20 cellular contexts compared by ENCODE assay signal in the genomic region with DNA sequence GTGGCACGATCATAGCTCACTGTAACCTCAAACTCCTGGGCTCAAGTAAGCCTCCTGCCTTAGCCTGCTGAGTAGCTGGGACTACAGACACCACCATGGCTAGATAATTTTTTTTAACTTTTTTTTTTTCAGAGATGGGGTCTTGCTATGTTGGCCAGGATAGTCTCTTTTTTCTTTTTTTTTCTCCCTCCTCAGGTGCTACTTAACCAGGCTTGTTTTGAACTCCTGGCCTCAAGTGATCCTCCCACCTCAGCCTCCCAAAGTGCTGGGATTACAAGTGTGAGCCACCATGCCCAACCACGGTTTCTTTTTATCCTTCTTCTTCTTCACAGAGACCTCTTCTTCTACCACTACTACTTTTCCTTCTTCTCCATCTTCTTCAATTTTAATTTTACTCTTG. TPM values are rescaled to one million over a fixed set of nuclear protein-coding genes. Genes with fewer than 3 reads are reported as not detected.
DNase-seq lines count a peak whose midpoint lies in the region; ATAC-seq, FAIRE-seq and TF ChIP-seq lines count a peak whose summit lies in the region.
"Had no signal": no experiment of that assay in that cellular context is flagged by ENCODE, and none has a peak within 500 bp of the region (broad histone marks: within the 10 kb centered on the region; RNA-seq: fewer than 3 reads in every experiment).

No MANE protein-coding gene starts in this region.

- CTCF ChIA-PET in Caco-2 (lab: Charles Lee), result no interaction called here

- no CpG with 5 or more reads among the region's 2 CpGs for WGBS in trophoblast cell (ENCODE audit: extremely low coverage, insufficient coverage, insufficient read length)

- no peak overlapping the region for H3K4me3 ChIP-seq in Caco-2 (ENCODE audit: low read depth, low read length)
- H3K4me3 ChIP-seq in astrocyte (ENCODE audit: insufficient read depth, low read depth, low read length), result no peak overlapping the region
- H3K4me3 ChIP-seq in trophoblast cell (ENCODE audit: low read depth, low read length), result no peak overlapping the region
- H3K4me3 ChIP-seq: SJCRH30 had no signal

- no peak overlapping the region for H4K91ac ChIP-seq in trophoblast cell (ENCODE audit: low read depth, low read length)

- peaks cover 100% of the 10 kb centered on the region for H3K79me2 ChIP-seq in astrocyte (ENCODE audit: insufficient read depth, low read length)
- peaks cover 16% of the 10 kb centered on the region for H3K79me2 ChIP-seq in trophoblast cell (ENCODE audit: control insufficient read depth, insufficient read depth, low read length, poor library complexity)

- no peaks in the 10 kb centered on the region for H3K79me1 ChIP-seq in trophoblast cell (ENCODE audit: low read length)

- H3K27ac Mint-ChIP-seq in T-helper 2 cell treated with Interferon-gamma antibody and Interleukin-4, amounts not matched to agents 5 μg/mL and 100 μg/mL, for 36 hours, result peak overlapping the region; percentile 18
- H3K27ac Mint-ChIP-seq in Caco-2 (ENCODE audit: unreplicated experiment) (peak overlapping the region; percentile 43), astrocyte (ENCODE audit: unreplicated experiment) (peak overlapping the region; percentile 3)
- H3K27ac Mint-ChIP-seq in activated T-cell treated with anti-CD3 and anti-CD28 coated beads, Interleukin-2, amount 50 U/mL, for 72 hours, result no peak overlapping the region
- H3K27ac Mint-ChIP-seq: CD4-positive, CD25-positive, alpha-beta regulatory T cell had no signal

- H3K9me3 ChIP-seq in Caco-2 (no peaks in the 10 kb centered on the region), astrocyte (ENCODE audit: insufficient read depth, low read depth, low read length) (no peaks in the 10 kb centered on the region), trophoblast cell (ENCODE audit: insufficient read depth, low read depth, low read length) (no peaks in the 10 kb centered on the region)
- H3K9me3 ChIP-seq: BE2C, SJCRH30 had no signal

- ATAC-seq in HG03442 (IDR thresholded peaks at IDR 0.05; ENCODE audit: unreplicated experiment) (no peak), GM21529 (IDR thresholded peaks at IDR 0.05; ENCODE audit: unreplicated experiment) (no peak)
- ATAC-seq in activated T-cell treated with anti-CD3 and anti-CD28 coated beads, Interleukin-2, amount 50 U/mL, for 72 hours (replicated peaks in 1 of 2), result no peak

- no peak for FAIRE-seq in astrocyte (lab: Jason Lieb, UNC)
- FAIRE-seq: G401.6 had no signal

- H2AK5ac ChIP-seq in trophoblast cell (ENCODE audit: low read length), result no peak overlapping the region

- no peak for DNase-seq in T-helper 2 cell treated with Interferon-gamma antibody and Interleukin-4, amounts not matched to agents 5 μg/mL and 100 μg/mL, for 36 hours (ENCODE audit: low spot score)
- DNase-seq in T-helper 2 cell, result no peak
- DNase-seq in Caco-2, result no peak
- DNase-seq in astrocyte (ENCODE audit: low read depth), result no peak
- no peak for DNase-seq in trophoblast cell
- DNase-seq in activated T-cell treated with anti-CD3 and anti-CD28 coated beads, Interleukin-2, amount 50 U/mL, for 72 hours, result no peak
- DNase-seq: BE2C; CD4-positive, CD25-positive, alpha-beta regulatory T cell; COR-L47; H7; NCI-H1417 treated with DMSO at 0.1 percent for 48 hours; NCI-H187 treated with DMSO at 0.1 percent for 48 hours; NCI-H2227 treated with DMSO at 0.1 percent for 48 hours; NCI-H524; NCI-H82; SJCRH30 had no signal

- H3K36me3 ChIP-seq in Caco-2 (ENCODE audit: control insufficient read depth, insufficient read depth, low read length) (no peaks in the 10 kb centered on the region), astrocyte (ENCODE audit: insufficient read depth, low read length) (no peaks in the 10 kb centered on the region), trophoblast cell (ENCODE audit: control insufficient read depth in 1 of 2, insufficient read depth in 2 of 2, low read length in 2 of 2) (peaks cover 2 to 10% of the 10 kb centered on the region in 2 experiments)
- H3K36me3 ChIP-seq: BE2C had no signal

- H3K23ac ChIP-seq in trophoblast cell (ENCODE audit: low read length), result no peak overlapping the region

- H3K27ac ChIP-seq in astrocyte (ENCODE audit: low read depth, low read length) (no peak overlapping the region), trophoblast cell (ENCODE audit: low read depth, low read length) (no peak overlapping the region)
- H3K27ac ChIP-seq: KMS-11, SJCRH30 had no signal

- no peaks in the 10 kb centered on the region for H3K9me3 Mint-ChIP-seq in T-helper 2 cell treated with Interferon-gamma antibody and Interleukin-4, amounts not matched to agents 5 μg/mL and 100 μg/mL, for 36 hours
- H3K9me3 Mint-ChIP-seq in Caco-2 (ENCODE audit: unreplicated experiment) (no peaks in the 10 kb centered on the region), astrocyte (ENCODE audit: unreplicated experiment) (no peaks in the 10 kb centered on the region)
- no peaks in the 10 kb centered on the region for H3K9me3 Mint-ChIP-seq in activated T-cell treated with anti-CD3 and anti-CD28 coated beads, Interleukin-2, amount 50 U/mL, for 72 hours
- H3K9me3 Mint-ChIP-seq: CD4-positive, CD25-positive, alpha-beta regulatory T cell had no signal

- no peaks in the 10 kb centered on the region for H3K27me3 Mint-ChIP-seq in T-helper 2 cell treated with Interferon-gamma antibody and Interleukin-4, amounts not matched to agents 5 μg/mL and 100 μg/mL, for 36 hours (ENCODE audit: low read depth)
- H3K27me3 Mint-ChIP-seq in Caco-2 (ENCODE audit: insufficient read depth, unreplicated experiment) (no peaks in the 10 kb centered on the region), astrocyte (ENCODE audit: low read depth, unreplicated experiment) (no peaks in the 10 kb centered on the region)
- no peaks in the 10 kb centered on the region for H3K27me3 Mint-ChIP-seq in activated T-cell treated with anti-CD3 and anti-CD28 coated beads, Interleukin-2, amount 50 U/mL, for 72 hours (ENCODE audit: low read depth)
- H3K27me3 Mint-ChIP-seq: CD4-positive, CD25-positive, alpha-beta regulatory T cell had no signal

- H2AFZ ChIP-seq in astrocyte (ENCODE audit: low read depth, low read length) (no peak overlapping the region), trophoblast cell (ENCODE audit: insufficient read depth, low read length, poor library complexity) (no peak overlapping the region)

- no TSS peak for BruUV-seq in Caco-2 (replicated peaks; lab: Mats Ljungman, UMichigan)

- peak overlapping the region; percentile 83 for H3K4ac ChIP-seq in trophoblast cell (ENCODE audit: low read depth, low read length)

- intact Hi-C loops in Caco-2 (cut with micrococcal nuclease; ENCODE audit: unreplicated experiment), result no loop called here

- H3K4me1 ChIP-seq in Caco-2 (no peaks in the 10 kb centered on the region), astrocyte (ENCODE audit: insufficient read depth, low read length) (peaks cover 9% of the 10 kb centered on the region), trophoblast cell (ENCODE audit: control insufficient read depth in 1 of 2, insufficient read depth in 2 of 2, low read length in 2 of 2) (no peaks in the 10 kb centered on the region)
- H3K4me1 ChIP-seq: BE2C had no signal

- H4K8ac ChIP-seq in trophoblast cell (ENCODE audit: low read depth, low read length), result no peak overlapping the region

- H3K4me1 Mint-ChIP-seq in T-helper 2 cell treated with Interferon-gamma antibody and Interleukin-4, amounts not matched to agents 5 μg/mL and 100 μg/mL, for 36 hours (ENCODE audit: low read depth), result peaks cover 12% of the 10 kb centered on the region
- H3K4me1 Mint-ChIP-seq in Caco-2 (ENCODE audit: low read depth, unreplicated experiment), result peaks cover 7% of the 10 kb centered on the region
- H3K4me1 Mint-ChIP-seq in astrocyte (ENCODE audit: low read depth, unreplicated experiment), result peaks cover 25% of the 10 kb centered on the region
- peaks cover 11% of the 10 kb centered on the region for H3K4me1 Mint-ChIP-seq in activated T-cell treated with anti-CD3 and anti-CD28 coated beads, Interleukin-2, amount 50 U/mL, for 72 hours (ENCODE audit: low read depth)

- no peak overlapping the region for H3K14ac ChIP-seq in trophoblast cell (ENCODE audit: low read length)

- no peak overlapping the region for H2BK120ac ChIP-seq in trophoblast cell (ENCODE audit: insufficient read depth, low read length, poor library complexity)

- H3K4me3 Mint-ChIP-seq in T-helper 2 cell treated with Interferon-gamma antibody and Interleukin-4, amounts not matched to agents 5 μg/mL and 100 μg/mL, for 36 hours, result no peak overlapping the region
- H3K4me3 Mint-ChIP-seq in Caco-2 (ENCODE audit: unreplicated experiment) (no peak overlapping the region), astrocyte (ENCODE audit: unreplicated experiment) (peak overlapping the region; percentile 60)
- H3K4me3 Mint-ChIP-seq in activated T-cell treated with anti-CD3 and anti-CD28 coated beads, Interleukin-2, amount 50 U/mL, for 72 hours, result no peak overlapping the region
- H3K4me3 Mint-ChIP-seq: CD4-positive, CD25-positive, alpha-beta regulatory T cell had no signal

- no peaks in the 10 kb centered on the region for H3K27me3 ChIP-seq in Caco-2 (replicated peaks; ENCODE audit: control insufficient read depth, insufficient read depth, low read length)
- H3K27me3 ChIP-seq in astrocyte (ENCODE audit: insufficient read depth, low read length), result no peaks in the 10 kb centered on the region
- H3K27me3 ChIP-seq in trophoblast cell (ENCODE audit: insufficient read depth, low read length), result no peaks in the 10 kb centered on the region
- H3K27me3 ChIP-seq: BE2C, SJCRH30 had no signal

- H3K18ac ChIP-seq in trophoblast cell (ENCODE audit: low read length), result no peak overlapping the region

- POLR2A ChIA-PET in Caco-2 (lab: Charles Lee), result no interaction called here

- H2BK12ac ChIP-seq in trophoblast cell (ENCODE audit: low read length), result no peak overlapping the region

- peaks cover 91% of the 10 kb centered on the region for H4K20me1 ChIP-seq in astrocyte (ENCODE audit: insufficient read depth, low read length)

- H3K36me3 Mint-ChIP-seq in T-helper 2 cell treated with Interferon-gamma antibody and Interleukin-4, amounts not matched to agents 5 μg/mL and 100 μg/mL, for 36 hours (ENCODE audit: low read depth), result peaks cover 13% of the 10 kb centered on the region
- peaks cover 22% of the 10 kb centered on the region for H3K36me3 Mint-ChIP-seq in Caco-2 (ENCODE audit: insufficient read depth, unreplicated experiment)
- H3K36me3 Mint-ChIP-seq in astrocyte (ENCODE audit: low read depth, unreplicated experiment), result peaks cover 7% of the 10 kb centered on the region
- H3K36me3 Mint-ChIP-seq in activated T-cell treated with anti-CD3 and anti-CD28 coated beads, Interleukin-2, amount 50 U/mL, for 72 hours (ENCODE audit: insufficient read depth in 2 of 2), result peaks cover 0 to 8% of the 10 kb centered on the region in 2 donors

- no peak overlapping the region for H4K12ac ChIP-seq in trophoblast cell (ENCODE audit: low read depth, low read length)

- TF ChIP-seq CTCF in Caco-2 (IDR thresholded peaks at IDR 0.05; ENCODE audit: insufficient read depth in 1 of 2, low read depth in 1 of 2, low read length in 1 of 2, severe bottlenecking in 1 of 2, unreplicated experiment in 1 of 2) (no peak), astrocyte (IDR thresholded peaks at IDR 0.05; ENCODE audit: insufficient read depth, low read depth, low read length) (no peak)

- H3K4me2 ChIP-seq in astrocyte (ENCODE audit: low read length), result no peak overlapping the region
- H3K4me2 ChIP-seq in trophoblast cell (ENCODE audit: low read length), result no peak overlapping the region
- H3K4me2 ChIP-seq: KMS-11 had no signal

- no peak overlapping the region for H2BK5ac ChIP-seq in trophoblast cell (ENCODE audit: low read depth, low read length, poor library complexity)

- H3K9ac ChIP-seq in astrocyte (ENCODE audit: low read length) (no peak overlapping the region), trophoblast cell (ENCODE audit: low read length) (no peak overlapping the region)
- H3K9ac ChIP-seq: KMS-11 had no signal

RNA-seq across cellular contexts. Expression of gene MAP4, which starts 53.8 kb away (rescaled TPM):
- total RNA-seq in Caco-2 (2022), result 137 and 140 TPM in 2 replicates
- 471 and 475 TPM in 2 replicates for total RNA-seq in astrocyte
- 144 and 149 TPM in 2 replicates for polyA plus RNA-seq in trophoblast cell (2013)
- total RNA-seq in activated T-cell treated with anti-CD3 and anti-CD28 coated beads, Interleukin-2, amount 50 U/mL, for 72 hours, result 100 to 1,000 TPM; 135 to 149 TPM
